9 cellular contexts compared by ENCODE assay signal in the genomic region with DNA sequence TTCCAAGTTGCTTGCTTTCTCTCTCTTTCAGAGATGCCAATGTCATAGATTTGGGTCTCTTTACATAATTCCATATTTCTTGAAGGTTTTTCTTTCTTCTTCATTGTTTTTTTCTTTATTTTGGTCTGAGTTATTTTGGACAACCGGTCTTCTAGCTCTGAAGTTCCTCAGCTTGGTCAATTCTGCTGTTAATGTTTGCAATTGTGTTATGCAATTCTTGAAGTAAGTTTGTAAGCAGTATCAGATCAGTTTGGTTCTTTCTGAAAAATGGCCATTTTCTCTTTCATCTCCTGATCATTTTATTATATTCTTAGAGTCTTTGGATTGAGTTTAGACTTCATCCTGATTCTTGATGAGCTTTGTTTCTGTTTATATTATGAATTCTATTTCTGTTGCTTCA. TPM values are rescaled to one million over a fixed set of nuclear protein-coding genes. Genes with fewer than 3 reads are reported as not detected.
"Had no signal": no experiment of that assay in that cellular context is flagged by ENCODE, and none has a peak within 500 bp of the region (broad histone marks: within the 10 kb centered on the region; RNA-seq: fewer than 3 reads in every experiment).

No MANE protein-coding gene starts in this region.

- DNase-seq: GDM1, GF-D8 had no signal

- ATAC-seq: GM12878 had no signal

- H3K4me3 ChIP-seq: GM12878 had no signal

- FAIRE-seq: G401.6, GM12878, GM12891, GM12892, GM18507, GM19239 had no signal

RNA-seq across cellular contexts. Expression of gene PRDM9, which starts 16.4 kb away (rescaled TPM):
- total RNA-seq: G401, GM12878 had no signal
- polyA plus RNA-seq: GM12878 had no signal
